ENCODE assay signal across 21 cellular contexts in the genomic region with DNA sequence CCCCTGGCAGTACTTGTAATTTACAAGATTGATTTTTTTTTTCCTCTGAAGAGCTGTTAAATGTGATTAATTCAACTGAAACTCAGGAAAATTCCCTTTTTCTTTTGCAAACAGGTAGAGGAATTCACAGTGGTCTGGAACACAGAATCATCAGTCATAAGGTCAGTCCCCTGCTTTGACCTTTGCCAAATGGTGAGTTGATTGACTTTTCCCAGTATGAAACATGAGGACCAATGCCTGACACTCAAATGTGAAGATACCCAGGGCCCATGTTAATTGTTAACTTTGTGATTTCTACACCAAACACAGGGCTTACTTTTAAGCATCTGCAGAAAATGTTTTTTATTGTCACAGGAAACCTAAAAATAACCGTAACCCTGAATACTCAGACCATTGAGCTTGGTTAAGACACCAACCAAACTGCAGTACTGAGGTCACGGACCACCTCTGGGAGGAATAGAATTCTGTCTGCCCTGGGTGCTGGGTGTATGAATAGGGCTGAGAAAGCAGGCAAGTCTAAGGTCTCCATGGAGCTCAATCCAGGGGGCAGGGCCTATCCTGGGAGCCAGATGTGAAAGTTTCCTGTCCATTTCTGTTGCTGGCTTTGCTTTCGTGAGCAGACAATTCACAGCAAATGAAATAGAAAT.
A peak's percentile ranks its signal among the peaks of the same experiment; 100 is the strongest.
DNase-seq lines count a peak whose midpoint lies in the region; ATAC-seq and TF ChIP-seq lines count a peak whose summit lies in the region.
"Had no signal": no experiment of that assay in that cellular context is flagged by ENCODE, and none has a peak within 500 bp of the region (broad histone marks: within the 10 kb centered on the region; RNA-seq: fewer than 3 reads in every experiment).

No MANE protein-coding gene starts in this region.

- H3K4ac ChIP-seq in mesenchymal stem cell (ENCODE audit: low read depth in 1 of 2, low read length in 2 of 2): no peak overlapping the region

- H2BK5ac ChIP-seq in mesenchymal stem cell (ENCODE audit: low read depth, low read length, poor library complexity, severe bottlenecking): no peak overlapping the region

- H2BK120ac ChIP-seq in mesenchymal stem cell (ENCODE audit: low read depth, low read length): no peak overlapping the region

- peak overlapping the region; percentile 38 for H4K8ac ChIP-seq in mesenchymal stem cell (ENCODE audit: low read length)

- no peak overlapping the region for H3K23ac ChIP-seq in mesenchymal stem cell (ENCODE audit: low read length in 2 of 2)

- H3K36me3 Mint-ChIP-seq in stimulated activated effector memory CD8-positive, alpha-beta T cell treated with anti-CD3 and anti-CD28 coated beads, Interleukin-12 subunit alpha, Interleukin-12 subunit beta, amount 100 ng/mL, for 72 hours: no peaks in the 10 kb centered on the region
- H3K36me3 Mint-ChIP-seq: naive thymus-derived CD8-positive, alpha-beta T cell; stimulated activated naive B cell treated with anti-CD40 and anti-IgM and Interleukin-4, amounts not matched to agents 10 μg/mL and 1 μg/mL and 100 μg/mL, for 72 hours had no signal

- H3K27ac Mint-ChIP-seq in stimulated activated effector memory CD8-positive, alpha-beta T cell treated with anti-CD3 and anti-CD28 coated beads, Interleukin-12 subunit alpha, Interleukin-12 subunit beta, amount 100 ng/mL, for 72 hours: no peak overlapping the region
- H3K27ac Mint-ChIP-seq: activated naive CD4-positive, alpha-beta T cell treated with anti-CD3 and anti-CD28 coated beads for 36 hours; B cell; naive thymus-derived CD8-positive, alpha-beta T cell; stimulated activated naive B cell treated with anti-CD40 and anti-IgM and Interleukin-4, amounts not matched to agents 10 μg/mL and 1 μg/mL and 100 μg/mL, for 72 hours had no signal

- H2BK15ac ChIP-seq in mesenchymal stem cell (ENCODE audit: low read depth, poor library complexity, severe bottlenecking): no peak overlapping the region

- intact Hi-C loops in ascending aorta (cut with DNase I): no loop called here
- intact Hi-C loops in upper lobe of right lung (cut with DNase I): no loop called here

- no peak overlapping the region for H2AFZ ChIP-seq in mesenchymal stem cell (ENCODE audit: low read depth, low read length)

- no peaks in the 10 kb centered on the region for H3K9me3 ChIP-seq in mesenchymal stem cell (ENCODE audit: control insufficient read depth, low read length)
- H3K9me3 ChIP-seq in ascending aorta: no peaks in the 10 kb centered on the region
- no peaks in the 10 kb centered on the region for H3K9me3 ChIP-seq in upper lobe of right lung

- H2AK5ac ChIP-seq in mesenchymal stem cell (ENCODE audit: low read length, severe bottlenecking): no peak overlapping the region

- H3K9me3 Mint-ChIP-seq in stimulated activated effector memory CD8-positive, alpha-beta T cell treated with anti-CD3 and anti-CD28 coated beads, Interleukin-12 subunit alpha, Interleukin-12 subunit beta, amount 100 ng/mL, for 72 hours: no peaks in the 10 kb centered on the region
- H3K9me3 Mint-ChIP-seq: activated naive CD4-positive, alpha-beta T cell treated with anti-CD3 and anti-CD28 coated beads for 36 hours; stimulated activated naive B cell treated with anti-CD40 and anti-IgM and Interleukin-4, amounts not matched to agents 10 μg/mL and 1 μg/mL and 100 μg/mL, for 72 hours had no signal

- no peaks in the 10 kb centered on the region for H3K4me1 Mint-ChIP-seq in stimulated activated effector memory CD8-positive, alpha-beta T cell treated with anti-CD3 and anti-CD28 coated beads, Interleukin-12 subunit alpha, Interleukin-12 subunit beta, amount 100 ng/mL, for 72 hours
- H3K4me1 Mint-ChIP-seq: B cell had no signal

- H2BK12ac ChIP-seq in mesenchymal stem cell (ENCODE audit: low read length in 2 of 2): no peak overlapping the region

- no peak overlapping the region for H3K14ac ChIP-seq in mesenchymal stem cell (ENCODE audit: low read length in 2 of 2)

- H3K27ac ChIP-seq in mesenchymal stem cell (ENCODE audit: low read length, poor library complexity, severe bottlenecking) (peak overlapping the region; percentile 73), ascending aorta (no peak overlapping the region), upper lobe of right lung (no peak overlapping the region)

- H3K18ac ChIP-seq in mesenchymal stem cell (ENCODE audit: low read depth in 1 of 2, low read length in 2 of 2): peak overlapping the region in 1 of 2 experiments; percentile 25

- 98% methylated on average over 3 of the region's 3 CpGs for WGBS in mesenchymal stem cell

- H3K4me3 Mint-ChIP-seq in stimulated activated effector memory CD8-positive, alpha-beta T cell treated with anti-CD3 and anti-CD28 coated beads, Interleukin-12 subunit alpha, Interleukin-12 subunit beta, amount 100 ng/mL, for 72 hours: no peak overlapping the region
- H3K4me3 Mint-ChIP-seq: activated naive CD4-positive, alpha-beta T cell treated with anti-CD3 and anti-CD28 coated beads for 36 hours; B cell; naive thymus-derived CD8-positive, alpha-beta T cell; stimulated activated naive B cell treated with anti-CD40 and anti-IgM and Interleukin-4, amounts not matched to agents 10 μg/mL and 1 μg/mL and 100 μg/mL, for 72 hours had no signal

- TF ChIP-seq CTCF in ascending aorta (IDR thresholded peaks at IDR 0.05) (no peak), upper lobe of right lung (IDR thresholded peaks at IDR 0.05) (no peak)

- H3K36me3 ChIP-seq in mesenchymal stem cell (ENCODE audit: control insufficient read depth in 1 of 2, insufficient read depth in 2 of 2, low read depth in 1 of 2, low read length in 2 of 2) (no peaks in the 10 kb centered on the region), ascending aorta (no peaks in the 10 kb centered on the region), upper lobe of right lung (no peaks in the 10 kb centered on the region)

- H3K4me1 ChIP-seq in mesenchymal stem cell (ENCODE audit: control insufficient read depth, insufficient read depth, low read depth, low read length) (peaks cover 2% of the 10 kb centered on the region), ascending aorta (peaks cover 0 to 5% of the 10 kb centered on the region in 2 donors), upper lobe of right lung (peaks cover 9% of the 10 kb centered on the region)

- H3K79me1 ChIP-seq in mesenchymal stem cell (replicated peaks; ENCODE audit: low read length, poor library complexity, severe bottlenecking): no peaks in the 10 kb centered on the region

- no peak overlapping the region for H3K4me2 ChIP-seq in mesenchymal stem cell (ENCODE audit: low read length, poor library complexity, severe bottlenecking)

- no peak overlapping the region for H3K9ac ChIP-seq in mesenchymal stem cell (ENCODE audit: low read length)

- no peak overlapping the region for H4K91ac ChIP-seq in mesenchymal stem cell (ENCODE audit: low read length)

- ATAC-seq in GM18907 (IDR thresholded peaks at IDR 0.05; ENCODE audit: unreplicated experiment) (peak; percentile 65), GM21723 (IDR thresholded peaks at IDR 0.05; ENCODE audit: unreplicated experiment) (peak; percentile 36), HG03521 (IDR thresholded peaks at IDR 0.05; ENCODE audit: unreplicated experiment) (peak; percentile 33), upper lobe of right lung (no peak)
- ATAC-seq in stimulated activated effector memory CD8-positive, alpha-beta T cell treated with anti-CD3 and anti-CD28 coated beads, Interleukin-12 subunit alpha, Interleukin-12 subunit beta, amount 100 ng/mL, for 72 hours: no peak
- ATAC-seq: naive thymus-derived CD8-positive, alpha-beta T cell; PC-3; stimulated activated naive B cell treated with anti-CD40 and anti-IgM and Interleukin-4, amounts not matched to agents 10 μg/mL and 1 μg/mL and 100 μg/mL, for 72 hours had no signal

- H3K4me3 ChIP-seq in mesenchymal stem cell (ENCODE audit: insufficient read depth in 1 of 2, low read depth in 1 of 2, low read length in 2 of 2): no peak overlapping the region
- no peak overlapping the region for H3K4me3 ChIP-seq in ascending aorta
- H3K4me3 ChIP-seq in upper lobe of right lung: no peak overlapping the region
- H3K4me3 ChIP-seq: lung had no signal

- H3K27me3 ChIP-seq in mesenchymal stem cell (ENCODE audit: control insufficient read depth in 1 of 2, insufficient read depth in 1 of 2, low read length in 2 of 2) (no peaks in the 10 kb centered on the region), ascending aorta (no peaks in the 10 kb centered on the region), upper lobe of right lung (no peaks in the 10 kb centered on the region)

- DNase-seq in mesenchymal stem cell (no peak), NCI-H82 (lab: John Stamatoyannopoulos, UW) (no peak), ascending aorta (ENCODE audit: low spot score in 2 of 2) (no peak), upper lobe of right lung (no peak)
- DNase-seq in stimulated activated effector memory CD8-positive, alpha-beta T cell treated with anti-CD3 and anti-CD28 coated beads, Interleukin-12 subunit alpha, Interleukin-12 subunit beta, amount 100 ng/mL, for 72 hours (ENCODE audit: low spot score in 2 of 2): no peak
- DNase-seq: activated CD4-positive, alpha-beta T cell treated with anti-CD3 and anti-CD28 coated beads for 48 hours; activated naive CD4-positive, alpha-beta T cell treated with anti-CD3 and anti-CD28 coated beads for 36 hours; dermis blood vessel endothelial cell; DMS79; erythroblast; naive thymus-derived CD8-positive, alpha-beta T cell; NCI-H2107; NCI-H524 treated with DMSO at 0.1 percent for 48 hours; PC-3; stimulated activated naive B cell treated with anti-CD40 and anti-IgM and Interleukin-4, amounts not matched to agents 10 μg/mL and 1 μg/mL and 100 μg/mL, for 72 hours; trophoblast cell had no signal

Comparison
In these comparisons a context has a peak if more than half of its experiments do, and no peak if none do; other contexts are left out.
1. ATAC-seq: peak in GM18907 (single experiment), GM21723 (single experiment) and HG03521 (single experiment); none in upper lobe of right lung (single experiment) and stimulated activated effector memory CD8-positive, alpha-beta T cell treated with anti-CD3 and anti-CD28 coated beads, Interleukin-12 subunit alpha, Interleukin-12 subunit beta, amount 100 ng/mL, for 72 hours (single experiment).